10 cellular contexts compared by ENCODE assay signal in the genomic region with DNA sequence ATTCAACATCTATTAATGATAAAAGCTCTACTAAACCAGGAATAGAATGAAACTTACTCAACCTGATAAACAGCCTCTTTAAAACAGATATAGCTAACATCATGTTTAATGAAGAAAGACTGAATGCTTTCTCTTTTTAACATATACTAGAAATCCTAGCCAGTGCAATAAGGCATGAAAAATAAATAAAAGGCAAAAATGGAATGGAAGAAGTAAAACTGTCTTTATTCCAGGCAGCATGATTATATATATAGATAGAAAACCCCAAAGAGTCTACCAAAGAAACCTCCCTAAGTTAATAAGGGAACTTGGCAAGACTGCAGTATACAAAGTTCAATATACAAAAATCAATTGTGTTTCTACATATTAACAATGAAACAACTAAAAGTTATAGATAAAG.
"Had no signal": no experiment of that assay in that cellular context is flagged by ENCODE, and none has a peak within 500 bp of the region (broad histone marks: within the 10 kb centered on the region; RNA-seq: fewer than 3 reads in every experiment).

No MANE protein-coding gene starts in this region.

- ATAC-seq: GM23338 had no signal

- H2AFZ ChIP-seq: GM23338 had no signal

- H3K27ac ChIP-seq: HL-60, KMS-11 had no signal

- H3K4me3 Mint-ChIP-seq: GM23338, H9, HFFc6 had no signal

- H3K9ac ChIP-seq: KMS-11 had no signal

- FAIRE-seq: H1, H54 had no signal

- DNase-seq: H9, HCEC 1CT, HFFc6, IMR-90, KBM-7 had no signal

- H3K27ac Mint-ChIP-seq: GM23338, H9, HFFc6 had no signal

- H3K4me2 ChIP-seq: GM23338, KMS-11 had no signal

- H3K4me1 Mint-ChIP-seq: H9 had no signal

- H3K4me3 ChIP-seq: GM23338 had no signal
